Comparison of ENCODE assay signal across 17 cellular contexts in genomic region chr7:84144480-84144879, GRCh38. TPM values are rescaled to one million over a fixed set of nuclear protein-coding genes. Genes with fewer than 3 reads are reported as not detected.
DNase-seq lines count a peak whose midpoint lies in the region; ATAC-seq, FAIRE-seq and TF ChIP-seq lines count a peak whose summit lies in the region.
"Had no signal": no experiment of that assay in that cellular context is flagged by ENCODE, and none has a peak within 500 bp of the region (broad histone marks: within the 10 kb centered on the region; RNA-seq: fewer than 3 reads in every experiment).

No MANE protein-coding gene starts in this region.

- H3K79me1 ChIP-seq in neuronal stem cell (ENCODE audit: low read depth, low read length) = no peaks in the 10 kb centered on the region

- no TSS peak for BruUV-seq in A673 (replicated peaks; lab: Mats Ljungman, UMichigan)

- H3K4me3 ChIP-seq in A673 (ENCODE audit: low read depth, low read length, poor library complexity, severe bottlenecking) (no peak overlapping the region), HUES48 (ENCODE audit: low read depth, low read length) (peak overlapping the region; percentile 39), bronchial epithelial cell (ENCODE audit: low read depth, low read length) (no peak overlapping the region), neuronal stem cell (ENCODE audit: low read length in 2 of 2) (no peak overlapping the region)
- H3K4me3 ChIP-seq in naive thymus-derived CD4-positive, alpha-beta T cell (ENCODE audit: low read length) = no peak overlapping the region
- H3K4me3 ChIP-seq: ascending aorta, left ventricle myocardium inferior, upper lobe of right lung had no signal

- H4K8ac ChIP-seq in neuronal stem cell (ENCODE audit: low read depth, low read length) = no peak overlapping the region

- H3K27ac ChIP-seq in A673 (ENCODE audit: low read depth, low read length, poor library complexity, severe bottlenecking) = peak overlapping the region; percentile 76
- H3K27ac ChIP-seq in HUES48 (ENCODE audit: low read depth, low read length) = peak overlapping the region; percentile 78
- H3K27ac ChIP-seq in naive thymus-derived CD4-positive, alpha-beta T cell (ENCODE audit: low read depth, low read length) = no peak overlapping the region
- no peak overlapping the region for H3K27ac ChIP-seq in neuronal stem cell (replicated peaks; ENCODE audit: low read length)
- H3K27ac ChIP-seq: ascending aorta, left ventricle myocardium inferior, upper lobe of right lung had no signal

- CTCF ChIA-PET in A673 (lab: Charles Lee) = no interaction called here
- CTCF ChIA-PET in naive thymus-derived CD4-positive, alpha-beta T cell (lab: Charles Lee) = no interaction called here

- intact Hi-C loops in A673 (cut with micrococcal nuclease; ENCODE audit: unreplicated experiment) = no loop called here
- intact Hi-C loops in naive thymus-derived CD4-positive, alpha-beta T cell (cut with micrococcal nuclease) = loop anchor here in 1 of 2 donors (5.0 kb wide), 2 partner anchors 42 to 132 kb away; no protein-coding TSS in a partner anchor

- H2AK5ac ChIP-seq in neuronal stem cell (ENCODE audit: low read depth, low read length) = no peak overlapping the region

- H2BK120ac ChIP-seq in neuronal stem cell (ENCODE audit: low read depth, low read length) = no peak overlapping the region

- H2AFZ ChIP-seq in neuronal stem cell (ENCODE audit: low read length) = no peak overlapping the region

- H3K27ac Mint-ChIP-seq in naive thymus-derived CD4-positive, alpha-beta T cell = no peak overlapping the region
- H3K27ac Mint-ChIP-seq: CD8-positive, alpha-beta memory T cell had no signal

- H3K27me3 Mint-ChIP-seq in naive thymus-derived CD4-positive, alpha-beta T cell = no peaks in the 10 kb centered on the region
- H3K27me3 Mint-ChIP-seq: CD8-positive, alpha-beta memory T cell had no signal

- no peaks in the 10 kb centered on the region for H3K9me3 ChIP-seq in A673 (ENCODE audit: low read depth, low read length, poor library complexity, severe bottlenecking)
- H3K9me3 ChIP-seq in HUES48 (ENCODE audit: control insufficient read depth, insufficient read depth, low read length) = no peaks in the 10 kb centered on the region
- no peaks in the 10 kb centered on the region for H3K9me3 ChIP-seq in naive thymus-derived CD4-positive, alpha-beta T cell (ENCODE audit: control insufficient read depth in 2 of 3, low read length in 3 of 3)
- peaks cover 0 to 6% of the 10 kb centered on the region in 2 donors for H3K9me3 ChIP-seq in neuronal stem cell (replicated peaks in 1 of 2; ENCODE audit: control insufficient read depth in 2 of 2, insufficient read depth in 1 of 2, low read depth in 1 of 2, low read length in 2 of 2)
- H3K9me3 ChIP-seq: ascending aorta, left ventricle myocardium inferior, upper lobe of right lung had no signal

- no peak overlapping the region for H3K4me2 ChIP-seq in neuronal stem cell (ENCODE audit: insufficient read depth, low read length, poor library complexity, severe bottlenecking)

- H3K27me3 ChIP-seq in A673 (replicated peaks; ENCODE audit: insufficient read depth, low read depth, low read length, poor library complexity) = no peaks in the 10 kb centered on the region
- H3K27me3 ChIP-seq in HUES48 (ENCODE audit: control insufficient read depth, insufficient read depth, low read length) = no peaks in the 10 kb centered on the region
- no peaks in the 10 kb centered on the region for H3K27me3 ChIP-seq in bronchial epithelial cell (ENCODE audit: control insufficient read depth, insufficient read depth, low read length)
- H3K27me3 ChIP-seq in naive thymus-derived CD4-positive, alpha-beta T cell (ENCODE audit: control insufficient read depth in 2 of 2, insufficient read depth in 2 of 2, low read length in 2 of 2) = no peaks in the 10 kb centered on the region
- no peaks in the 10 kb centered on the region for H3K27me3 ChIP-seq in neuronal stem cell (ENCODE audit: control insufficient read depth in 3 of 3, insufficient read depth in 3 of 3, low read depth in 1 of 3, low read length in 3 of 3)
- H3K27me3 ChIP-seq: ascending aorta, upper lobe of right lung had no signal

- WGBS in neuronal stem cell (ENCODE audit: extremely low coverage in 2 of 2, insufficient read length in 2 of 2, insufficient replicate concordance in 1 of 2), 2 donors = no CpG with 5 or more reads among the region's 3 CpGs

- no peak overlapping the region for H3K23ac ChIP-seq in neuronal stem cell (ENCODE audit: low read depth, low read length, poor library complexity)

- FAIRE-seq in bronchial epithelial cell (lab: Jason Lieb, UNC) = no peak

- H3K9ac ChIP-seq in HUES48 (ENCODE audit: low read depth, low read length) (peak overlapping the region; percentile 58; the same call in 1 of the 2 replicates), neuronal stem cell (ENCODE audit: low read depth, low read length, poor library complexity) (no peak overlapping the region)

- peaks cover 64% of the 10 kb centered on the region for H3K4me1 ChIP-seq in A673 (ENCODE audit: insufficient read depth, low read length, poor library complexity, severe bottlenecking)
- H3K4me1 ChIP-seq in HUES48 (ENCODE audit: control insufficient read depth, insufficient read depth, low read length) = peaks cover 79% of the 10 kb centered on the region
- no peaks in the 10 kb centered on the region for H3K4me1 ChIP-seq in naive thymus-derived CD4-positive, alpha-beta T cell (ENCODE audit: control insufficient read depth in 2 of 2, insufficient read depth in 2 of 2, low read length in 2 of 2)
- peaks cover 0 to 3% of the 10 kb centered on the region in 2 donors for H3K4me1 ChIP-seq in neuronal stem cell (ENCODE audit: control insufficient read depth in 2 of 2, insufficient read depth in 1 of 2, low read depth in 1 of 2, low read length in 2 of 2)
- H3K4me1 ChIP-seq: ascending aorta, left ventricle myocardium inferior, upper lobe of right lung had no signal

- DNase-seq in A673 (ENCODE audit: low spot score) = peak; percentile 50
- peak; percentile 13 for DNase-seq in bronchial epithelial cell (ENCODE audit: low read depth)
- peak; percentile 43 for DNase-seq in iris pigment epithelial cell (ENCODE audit: low read depth)
- DNase-seq in activated CD8-positive, alpha-beta memory T cell treated with anti-CD3 and anti-CD28 coated beads for 24 hours = no peak
- no peak for DNase-seq in naive thymus-derived CD4-positive, alpha-beta T cell
- no peak for DNase-seq in neuronal stem cell (ENCODE audit: low spot score)
- DNase-seq: activated CD4-positive, alpha-beta T cell treated with anti-CD3 and anti-CD28 coated beads, Interleukin-2, amount 50 U/mL, for 4 hours; activated naive CD4-positive, alpha-beta T cell treated with anti-CD3 and anti-CD28 coated beads, Interleukin-2, amount 50 U/mL, for 16 hours; CD8-positive, alpha-beta memory T cell; left ventricle myocardium inferior; NCI-H226; NK-92 treated with Interleukin-12 subunit alpha and Interleukin-12 subunit beta, amount 100 ng/mL, for 24 hours; stimulated activated CD4-positive, alpha-beta T cell treated with anti-CD3 and anti-CD28 coated beads, Interleukin-4, amount 100 ng/mL, for 1 hour; upper lobe of right lung had no signal

- POLR2A ChIA-PET in A673 (lab: Charles Lee; ENCODE audit: low non-redundant PET) = no interaction called here
- POLR2A ChIA-PET in naive thymus-derived CD4-positive, alpha-beta T cell (lab: Charles Lee) = no interaction called here

- ATAC-seq in naive thymus-derived CD4-positive, alpha-beta T cell = no peak
- ATAC-seq in HG03280 (IDR thresholded peaks at IDR 0.05; ENCODE audit: unreplicated experiment) = no peak
- ATAC-seq: upper lobe of right lung had no signal

- H3K36me3 Mint-ChIP-seq in naive thymus-derived CD4-positive, alpha-beta T cell = no peaks in the 10 kb centered on the region

- no peak overlapping the region for H3K4me3 Mint-ChIP-seq in naive thymus-derived CD4-positive, alpha-beta T cell
- H3K4me3 Mint-ChIP-seq: CD8-positive, alpha-beta memory T cell had no signal

- H2BK5ac ChIP-seq in neuronal stem cell (ENCODE audit: low read length) = no peak overlapping the region

- H3K18ac ChIP-seq in neuronal stem cell (ENCODE audit: low read length) = no peak overlapping the region

- no peaks in the 10 kb centered on the region for H3K36me3 ChIP-seq in A673 (ENCODE audit: insufficient read depth, low read length, poor library complexity, severe bottlenecking)
- H3K36me3 ChIP-seq in HUES48 (ENCODE audit: control insufficient read depth, insufficient read depth, low read length) = no peaks in the 10 kb centered on the region
- no peaks in the 10 kb centered on the region for H3K36me3 ChIP-seq in bronchial epithelial cell (ENCODE audit: control insufficient read depth, insufficient read depth, low read length)
- no peaks in the 10 kb centered on the region for H3K36me3 ChIP-seq in naive thymus-derived CD4-positive, alpha-beta T cell (ENCODE audit: control insufficient read depth in 2 of 3, insufficient read depth in 3 of 3, low read length in 3 of 3)
- H3K36me3 ChIP-seq in neuronal stem cell (replicated peaks in 1 of 2; ENCODE audit: control insufficient read depth in 2 of 2, insufficient read depth in 2 of 2, low read length in 2 of 2) = peaks cover 0 to 16% of the 10 kb centered on the region in 2 donors
- H3K36me3 ChIP-seq: ascending aorta, left ventricle myocardium inferior, upper lobe of right lung had no signal

- H3K4me1 Mint-ChIP-seq in naive thymus-derived CD4-positive, alpha-beta T cell = peaks cover 0 to 23% (median 5%) of the 10 kb centered on the region in 7 donors
- H3K4me1 Mint-ChIP-seq: CD8-positive, alpha-beta memory T cell had no signal

- H4K91ac ChIP-seq in neuronal stem cell (ENCODE audit: low read depth, low read length, poor library complexity) = no peak overlapping the region

- H3K9me3 Mint-ChIP-seq in naive thymus-derived CD4-positive, alpha-beta T cell = peaks cover 0 to 6% (median 0%) of the 10 kb centered on the region in 11 donors

- TF ChIP-seq CTCF in A673 (conservative IDR thresholded peaks at IDR 0.05; ENCODE audit: low read depth, low read length) (no peak), bronchial epithelial cell (IDR thresholded peaks at IDR 0.05; ENCODE audit: insufficient read depth, low read length, severe bottlenecking) (no peak)

- H2BK12ac ChIP-seq in neuronal stem cell (ENCODE audit: low read length) = no peak overlapping the region

- no peak overlapping the region for H3K4ac ChIP-seq in neuronal stem cell (ENCODE audit: low read length)

- H2BK15ac ChIP-seq in neuronal stem cell (ENCODE audit: low read length) = no peak overlapping the region

- H3K14ac ChIP-seq in neuronal stem cell (ENCODE audit: low read length) = no peak overlapping the region

RNA-seq across cellular contexts. Expression of gene SEMA3A, which starts 50.1 kb away (rescaled TPM):
- total RNA-seq in A673 (2021) (22.8 and 26.9 TPM in 2 replicates), bronchial epithelial cell (57.7 and 60.3 TPM in 2 replicates)
- 1 to 10 TPM in 4 of 5 experiments, under 1 TPM in 1; 0.29 to 3.0 (median 1.6) TPM for total RNA-seq in naive thymus-derived CD4-positive, alpha-beta T cell
- under 1 TPM; 0.37 to 0.67 TPM for polyA plus RNA-seq in naive thymus-derived CD4-positive, alpha-beta T cell
- 20.7 TPM for polyA plus RNA-seq in neuronal stem cell (2013, experiment 1 of 2)
- polyA plus RNA-seq in neuronal stem cell (2013, experiment 2 of 2) = 21.0 TPM
- total RNA-seq: CD8-positive, alpha-beta memory T cell had no signal
- polyA plus RNA-seq: CD8-positive, alpha-beta memory T cell had no signal

Comparison
In these comparisons a context has a peak if more than half of its experiments do, and no peak if none do; other contexts are left out.
1. DNase-seq: peak in A673 (single experiment), bronchial epithelial cell (single experiment) and iris pigment epithelial cell (single experiment); none in activated CD8-positive, alpha-beta memory T cell treated with anti-CD3 and anti-CD28 coated beads for 24 hours (single experiment), naive thymus-derived CD4-positive, alpha-beta T cell (0 of 9) and neuronal stem cell (single experiment).
2. H3K27ac ChIP-seq: peak in A673 (single experiment) and HUES48 (single experiment); none in naive thymus-derived CD4-positive, alpha-beta T cell (single experiment) and neuronal stem cell (single experiment).